15 cellular contexts compared by ENCODE assay signal in genomic region chr15:36498401-36498800, GRCh38.
"Had no signal": no experiment of that assay in that cellular context is flagged by ENCODE, and none has a peak within 500 bp of the region (broad histone marks: within the 10 kb centered on the region; RNA-seq: fewer than 3 reads in every experiment).

No MANE protein-coding gene starts in this region.

- H3K27ac Mint-ChIP-seq: activated CD4-positive, alpha-beta T cell treated with anti-CD3 and anti-CD28 coated beads, Interleukin-2, amount 10 ng/mL, durations not matched to agents 7 days and 5 days; activated naive CD8-positive, alpha-beta T cell treated with anti-CD3 and anti-CD28 coated beads, Interleukin-2, amount 10 ng/mL, durations not matched to agents 7 days and 5 days; activated T-helper 1 cell treated with anti-CD3 and anti-CD28 coated beads, Interleukin-12 subunit alpha, Interleukin-12 subunit beta, Interleukin-2, Interleukin-4 antibody, amounts not matched to agents 30 ng/mL and 10 ng/mL and 1 ng/mL, durations not matched to agents 14 hours and 24 hours and 36 hours; immature natural killer cell; T-helper 2 cell treated with Interferon-gamma antibody and Interleukin-4, amounts not matched to agents 5 μg/mL and 100 μg/mL, for 36 hours; type B pancreatic cell had no signal

- DNase-seq: activated CD4-positive, alpha-beta T cell treated with anti-CD3 and anti-CD28 coated beads, Interleukin-2, amount 10 ng/mL, durations not matched to agents 7 days and 5 days; activated CD4-positive, CD25-positive, alpha-beta regulatory T cell; activated naive CD8-positive, alpha-beta T cell treated with anti-CD3 and anti-CD28 coated beads, Interleukin-2, amount 10 ng/mL, durations not matched to agents 7 days and 5 days; head of caudate nucleus; immature natural killer cell; left cardiac atrium; lower lobe of right lung; retina; stimulated activated CD4-positive, alpha-beta T cell treated with anti-CD3 and anti-CD28 coated beads, Interleukin-4, amount 100 ng/mL, for 4 hours; stimulated activated CD8-positive, alpha-beta memory T cell treated with anti-CD3 and anti-CD28 coated beads, Interleukin-4, amount 100 ng/mL, for 48 hours; stimulated activated naive CD4-positive, alpha-beta T cell treated with Interleukin-2 at 50 U/mL for 16 hours had no signal

- H3K36me3 ChIP-seq: lower lobe of right lung had no signal

- H3K9me3 ChIP-seq: lower lobe of right lung had no signal

- H3K4me1 Mint-ChIP-seq: activated CD4-positive, alpha-beta T cell treated with anti-CD3 and anti-CD28 coated beads, Interleukin-2, amount 10 ng/mL, durations not matched to agents 7 days and 5 days; activated naive CD8-positive, alpha-beta T cell treated with anti-CD3 and anti-CD28 coated beads, Interleukin-2, amount 10 ng/mL, durations not matched to agents 7 days and 5 days; immature natural killer cell had no signal

- H3K36me3 Mint-ChIP-seq: activated naive CD8-positive, alpha-beta T cell treated with anti-CD3 and anti-CD28 coated beads, Interleukin-2, amount 10 ng/mL, durations not matched to agents 7 days and 5 days; immature natural killer cell; type B pancreatic cell had no signal

- H3K27ac ChIP-seq: lower lobe of right lung, parathyroid adenoma had no signal

- ATAC-seq: left cardiac atrium, lower lobe of right lung had no signal

- H3K4me3 Mint-ChIP-seq: activated CD4-positive, alpha-beta T cell treated with anti-CD3 and anti-CD28 coated beads, Interleukin-2, amount 10 ng/mL, durations not matched to agents 7 days and 5 days; activated naive CD8-positive, alpha-beta T cell treated with anti-CD3 and anti-CD28 coated beads, Interleukin-2, amount 10 ng/mL, durations not matched to agents 7 days and 5 days; activated T-helper 1 cell treated with anti-CD3 and anti-CD28 coated beads, Interleukin-12 subunit alpha, Interleukin-12 subunit beta, Interleukin-2, Interleukin-4 antibody, amounts not matched to agents 30 ng/mL and 10 ng/mL and 1 ng/mL, durations not matched to agents 14 hours and 24 hours and 36 hours; immature natural killer cell; T-helper 2 cell treated with Interferon-gamma antibody and Interleukin-4, amounts not matched to agents 5 μg/mL and 100 μg/mL, for 36 hours; type B pancreatic cell had no signal

- H3K9me3 Mint-ChIP-seq: activated CD4-positive, alpha-beta T cell treated with anti-CD3 and anti-CD28 coated beads, Interleukin-2, amount 10 ng/mL, durations not matched to agents 7 days and 5 days; activated naive CD8-positive, alpha-beta T cell treated with anti-CD3 and anti-CD28 coated beads, Interleukin-2, amount 10 ng/mL, durations not matched to agents 7 days and 5 days; activated T-helper 1 cell treated with anti-CD3 and anti-CD28 coated beads, Interleukin-12 subunit alpha, Interleukin-12 subunit beta, Interleukin-2, Interleukin-4 antibody, amounts not matched to agents 30 ng/mL and 10 ng/mL and 1 ng/mL, durations not matched to agents 14 hours and 24 hours and 36 hours; T-helper 2 cell treated with Interferon-gamma antibody and Interleukin-4, amounts not matched to agents 5 μg/mL and 100 μg/mL, for 36 hours had no signal

- H3K4me3 ChIP-seq: lower lobe of right lung had no signal

- H3K4me1 ChIP-seq: lower lobe of right lung had no signal
